ENCODE assay signal across 10 cellular contexts in genomic region chr3:127836004-127836882, GRCh38. TPM values are rescaled to one million over a fixed set of nuclear protein-coding genes. Genes with fewer than 3 reads are reported as not detected.
DNase-seq lines count a peak whose midpoint lies in the region; ATAC-seq lines count a peak whose summit lies in the region.
"Had no signal": no experiment of that assay in that cellular context is flagged by ENCODE, and none has a peak within 500 bp of the region (broad histone marks: within the 10 kb centered on the region; RNA-seq: fewer than 3 reads in every experiment).

No MANE protein-coding gene starts in this region.

- peak; percentile 78 for ATAC-seq in HG02763 (IDR thresholded peaks at IDR 0.05; ENCODE audit: unreplicated experiment)
- ATAC-seq in HG02970 (IDR thresholded peaks at IDR 0.05; ENCODE audit: low FRiP score, unreplicated experiment), result no peak
- ATAC-seq: SK-N-SH treated with all-trans-retinoic acid at 6 μM for 48 hours had no signal

- no peak for DNase-seq in T-helper 2 cell treated with Interferon-gamma antibody and Interleukin-4, amounts not matched to agents 5 μg/mL and 100 μg/mL, for 36 hours (ENCODE audit: low spot score)
- DNase-seq in T-helper 2 cell, result no peak
- no peak for DNase-seq in hepatic stellate cell (ENCODE audit: low spot score)
- no peak for DNase-seq in NCI-H1417 (lab: John Stamatoyannopoulos, UW)
- no peak for DNase-seq in AG08395 (ENCODE audit: low spot score)
- DNase-seq: activated CD8-positive, alpha-beta memory T cell treated with anti-CD3 and anti-CD28 coated beads, Interleukin-2, amount 50 U/mL, for 48 hours had no signal

- H3K9me3 Mint-ChIP-seq in T-helper 2 cell treated with Interferon-gamma antibody and Interleukin-4, amounts not matched to agents 5 μg/mL and 100 μg/mL, for 36 hours, result peaks cover 4% of the 10 kb centered on the region
- peaks cover 0 to 5% (median 3%) of the 10 kb centered on the region in 3 donors for H3K9me3 Mint-ChIP-seq in IgD-negative memory B cell

- H3K27ac Mint-ChIP-seq in T-helper 2 cell treated with Interferon-gamma antibody and Interleukin-4, amounts not matched to agents 5 μg/mL and 100 μg/mL, for 36 hours, result peak overlapping the region; percentile 11
- peak overlapping the region in 2 of 3 donors; percentile 69 to 77 for H3K27ac Mint-ChIP-seq in IgD-negative memory B cell

- H3K4me3 Mint-ChIP-seq in T-helper 2 cell treated with Interferon-gamma antibody and Interleukin-4, amounts not matched to agents 5 μg/mL and 100 μg/mL, for 36 hours, result no peak overlapping the region
- peak overlapping the region in 1 of 4 donors; percentile 52 for H3K4me3 Mint-ChIP-seq in IgD-negative memory B cell

- H3K36me3 Mint-ChIP-seq in T-helper 2 cell treated with Interferon-gamma antibody and Interleukin-4, amounts not matched to agents 5 μg/mL and 100 μg/mL, for 36 hours (ENCODE audit: low read depth), result no peaks in the 10 kb centered on the region
- peaks cover 4% of the 10 kb centered on the region for H3K36me3 Mint-ChIP-seq in IgD-negative memory B cell

- peaks cover 5% of the 10 kb centered on the region for H3K4me1 Mint-ChIP-seq in T-helper 2 cell treated with Interferon-gamma antibody and Interleukin-4, amounts not matched to agents 5 μg/mL and 100 μg/mL, for 36 hours (ENCODE audit: low read depth)
- H3K4me1 Mint-ChIP-seq in IgD-negative memory B cell, result peaks cover 18 to 28% (median 20%) of the 10 kb centered on the region in 3 donors

- H3K27me3 Mint-ChIP-seq in T-helper 2 cell treated with Interferon-gamma antibody and Interleukin-4, amounts not matched to agents 5 μg/mL and 100 μg/mL, for 36 hours (ENCODE audit: low read depth), result peaks cover 7% of the 10 kb centered on the region
- peaks cover 1% of the 10 kb centered on the region for H3K27me3 Mint-ChIP-seq in IgD-negative memory B cell

RNA-seq across cellular contexts. Expression of gene MGLL, which starts 13.9 kb away (rescaled TPM):
- 8.6 TPM for polyA plus RNA-seq in IgD-negative memory B cell
